Comparison of ENCODE assay signal across 12 cellular contexts in the genomic region with DNA sequence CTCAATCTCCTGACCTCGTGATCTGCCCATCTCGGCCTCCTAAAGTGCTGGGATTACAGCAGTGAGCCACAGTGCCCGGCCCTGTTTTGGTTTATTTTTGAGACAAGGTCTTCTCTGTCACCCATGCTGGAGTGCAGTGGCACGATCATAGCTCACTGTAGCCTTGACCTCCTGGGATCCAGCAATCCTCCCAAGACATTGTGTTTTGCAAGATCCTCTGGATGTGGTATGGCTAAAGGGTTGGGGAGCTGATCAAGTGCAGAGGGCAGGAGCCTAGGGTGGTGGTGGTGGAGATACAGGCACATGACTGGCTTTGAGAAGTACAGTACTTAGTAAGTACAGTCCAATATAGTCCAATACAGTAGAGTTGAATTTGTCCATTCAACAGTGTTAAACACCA. TPM values are rescaled to one million over a fixed set of nuclear protein-coding genes. Genes with fewer than 3 reads are reported as not detected.
DNase-seq lines count a peak whose midpoint lies in the region; ATAC-seq and TF ChIP-seq lines count a peak whose summit lies in the region.
"Had no signal": no experiment of that assay in that cellular context is flagged by ENCODE, and none has a peak within 500 bp of the region (broad histone marks: within the 10 kb centered on the region; RNA-seq: fewer than 3 reads in every experiment).

No MANE protein-coding gene starts in this region.

- H3K36me3 Mint-ChIP-seq in activated naive CD8-positive, alpha-beta T cell = no peaks in the 10 kb centered on the region
- no peaks in the 10 kb centered on the region for H3K36me3 Mint-ChIP-seq in CD14-positive monocyte

- intact Hi-C loops in CD14-positive monocyte (cut with micrococcal nuclease) = no loop called here
- intact Hi-C loops in mucosa of descending colon (cut with DNase I, micrococcal nuclease) = no loop called here

- H3K27ac ChIP-seq in BLaER1 treated with 17β-estradiol and CSF1 and Interleukin-3, amounts not matched to agents 10 nM and 100 nM = peak overlapping the region in 8 of 11 experiments; percentile 73 to 90 (median 81); a peak in 17 of 22 replicates
- H3K27ac ChIP-seq in HUES6 (ENCODE audit: low read depth, low read length) = no peak overlapping the region; the same call in 1 of the 2 replicates

- TF ChIP-seq CTCF in CD14-positive monocyte (IDR thresholded peaks at IDR 0.05) = no peak
- no peak for TF ChIP-seq CTCF in mucosa of descending colon (IDR thresholded peaks at IDR 0.05)

- H3K4me1 ChIP-seq in BLaER1 treated with 17β-estradiol and CSF1 and Interleukin-3, amounts not matched to agents 10 nM and 100 nM = peaks cover 59 to 97% (median 85%) of the 10 kb centered on the region in 10 experiments
- peaks cover 34% of the 10 kb centered on the region for H3K4me1 ChIP-seq in HUES6 (ENCODE audit: control insufficient read depth, insufficient read depth, low read length)
- peaks cover 23% of the 10 kb centered on the region for H3K4me1 ChIP-seq in mucosa of descending colon (ENCODE audit: low read depth)

- ATAC-seq in GM18517 (IDR thresholded peaks at IDR 0.05; ENCODE audit: unreplicated experiment) (no peak), mucosa of descending colon (no peak)

- peak overlapping the region; percentile 42 for H3K27ac Mint-ChIP-seq in activated naive CD8-positive, alpha-beta T cell
- no peak overlapping the region for H3K27ac Mint-ChIP-seq in CD14-positive monocyte

- DNase-seq in mesenteric fat pad (ENCODE audit: low spot score) (peak; percentile 16), NCI-H1105 treated with DMSO at 0.1 percent for 48 hours (lab: John Stamatoyannopoulos, UW) (no peak), CD14-positive monocyte (ENCODE audit: low spot score) (no peak), mucosa of descending colon (no peak)
- DNase-seq: GF-D8, NCI-H2029, retina had no signal

- no peak overlapping the region for H3K4me3 Mint-ChIP-seq in activated naive CD8-positive, alpha-beta T cell
- H3K4me3 Mint-ChIP-seq in CD14-positive monocyte = peak overlapping the region in 1 of 2 donors; percentile 35

- H3K9me3 ChIP-seq in BLaER1 treated with 17β-estradiol and CSF1 and Interleukin-3, amounts not matched to agents 10 nM and 100 nM (replicated peaks in 1 of 11) = peaks cover 0 to 18% (median 5%) of the 10 kb centered on the region in 11 experiments; a peak in 15 of 22 replicates
- no peaks in the 10 kb centered on the region for H3K9me3 ChIP-seq in HUES6 (ENCODE audit: control insufficient read depth, insufficient read depth, low read depth, low read length)
- no peaks in the 10 kb centered on the region for H3K9me3 ChIP-seq in mucosa of descending colon
- H3K9me3 ChIP-seq: colonic mucosa had no signal

- peaks cover 62% of the 10 kb centered on the region for H3K4me1 Mint-ChIP-seq in activated naive CD8-positive, alpha-beta T cell (ENCODE audit: low read depth)
- H3K4me1 Mint-ChIP-seq in CD14-positive monocyte = peaks cover 27% of the 10 kb centered on the region

- peaks cover 0 to 27% (median 7%) of the 10 kb centered on the region in 11 experiments; a peak in 14 of 22 replicates for H3K36me3 ChIP-seq in BLaER1 treated with 17β-estradiol and CSF1 and Interleukin-3, amounts not matched to agents 10 nM and 100 nM
- H3K36me3 ChIP-seq in HUES6 (ENCODE audit: control insufficient read depth, insufficient read depth, low read length) (no peaks in the 10 kb centered on the region), mucosa of descending colon (ENCODE audit: low read depth) (no peaks in the 10 kb centered on the region)
- H3K36me3 ChIP-seq: colonic mucosa had no signal

- H3K9me3 Mint-ChIP-seq in activated naive CD8-positive, alpha-beta T cell (ENCODE audit: low read depth) = no peaks in the 10 kb centered on the region
- peaks cover 0 to 5% (median 2%) of the 10 kb centered on the region in 7 donors for H3K9me3 Mint-ChIP-seq in CD14-positive monocyte

- peak overlapping the region in 6 of 10 experiments; percentile 42 to 63 (median 56); a peak in 13 of 20 replicates for H3K4me3 ChIP-seq in BLaER1 treated with 17β-estradiol and CSF1 and Interleukin-3, amounts not matched to agents 10 nM and 100 nM
- no peak overlapping the region for H3K4me3 ChIP-seq in HUES6 (ENCODE audit: low read depth, low read length)
- H3K4me3 ChIP-seq in mucosa of descending colon = no peak overlapping the region
- H3K4me3 ChIP-seq: colonic mucosa had no signal

- peak overlapping the region; percentile 81 to 98 (median 92) for H3K4me2 ChIP-seq in BLaER1 treated with 17β-estradiol and CSF1 and Interleukin-3, amounts not matched to agents 10 nM and 100 nM

- no peaks in the 10 kb centered on the region for H4K20me1 ChIP-seq in BLaER1 treated with 17β-estradiol and CSF1 and Interleukin-3, amounts not matched to agents 10 nM and 100 nM

- H3K9ac ChIP-seq in BLaER1 treated with 17β-estradiol and CSF1 and Interleukin-3, amounts not matched to agents 10 nM and 100 nM = peak overlapping the region in 9 of 11 experiments; percentile 26 to 80 (median 67); a peak in 16 of 22 replicates
- H3K9ac ChIP-seq in HUES6 (ENCODE audit: low read length) = peak overlapping the region; percentile 1

- peaks cover 0 to 32% (median 0%) of the 10 kb centered on the region in 11 experiments; a peak in 5 of 22 replicates for H3K27me3 ChIP-seq in BLaER1 treated with 17β-estradiol and CSF1 and Interleukin-3, amounts not matched to agents 10 nM and 100 nM
- no peaks in the 10 kb centered on the region for H3K27me3 ChIP-seq in HUES6 (ENCODE audit: control insufficient read depth, insufficient read depth, low read length)
- H3K27me3 ChIP-seq: colonic mucosa had no signal

- peaks cover 2% of the 10 kb centered on the region for H3K27me3 Mint-ChIP-seq in activated naive CD8-positive, alpha-beta T cell
- peaks cover 50 to 77% (median 66%) of the 10 kb centered on the region in 3 donors for H3K27me3 Mint-ChIP-seq in CD14-positive monocyte (ENCODE audit: low read depth in 3 of 3)

RNA-seq across cellular contexts. Expression of a gene that starts 16.6 kb away (rescaled TPM):
- total RNA-seq in mesenteric fat pad (0.16 TPM), mucosa of descending colon (10 to 100 TPM in 1 of 3 donors, 1 to 10 TPM in 2; 3.0 to 13.1 (median 3.3) TPM)
- not detected for polyA plus RNA-seq in CD14-positive monocyte

RNA-seq across cellular contexts. Expression of a gene that starts 47.3 kb away (rescaled TPM):
- total RNA-seq in mesenteric fat pad (0.39 TPM), mucosa of descending colon (1 to 10 TPM in 1 of 3 donors, under 1 TPM in 2; 0.44 to 3.2 (median 0.87) TPM)
- polyA plus RNA-seq in CD14-positive monocyte = 1 to 10 TPM; 1.2 to 2.1 TPM

Comparison
In these comparisons a context has a peak if more than half of its experiments do, and no peak if none do; other contexts are left out.
1. H3K4me3 ChIP-seq: peak in BLaER1 treated with 17β-estradiol and CSF1 and Interleukin-3, amounts not matched to agents 10 nM and 100 nM (6 of 10); none in HUES6 (single experiment) and mucosa of descending colon (single experiment).